32 cellular contexts compared by ENCODE assay signal in genomic region chr2:215374642-215375466, GRCh38.
"Had no signal": no experiment of that assay in that cellular context is flagged by ENCODE, and none has a peak within 500 bp of the region (broad histone marks: within the 10 kb centered on the region; RNA-seq: fewer than 3 reads in every experiment).

No MANE protein-coding gene starts in this region.

- H3K36me3 ChIP-seq: breast epithelium, uterus had no signal

- H3K27ac Mint-ChIP-seq: activated naive CD8-positive, alpha-beta T cell treated with anti-CD3 and anti-CD28 coated beads for 36 hours; mesothelial cell of epicardium; naive B cell; stimulated activated memory B cell treated with anti-CD40 and anti-IgM and Interleukin-4, amounts not matched to agents 10 μg/mL and 1 μg/mL and 100 μg/mL, for 72 hours; T-helper 1 cell treated with Interleukin-12 subunit alpha and Interleukin-12 subunit beta and Interleukin-4 antibody, amounts not matched to agents 30 μg/mL and 1 μg/mL, for 36 hours; type B pancreatic cell had no signal

- H3K36me3 Mint-ChIP-seq: naive B cell had no signal

- H3K27me3 Mint-ChIP-seq: activated naive CD8-positive, alpha-beta T cell treated with anti-CD3 and anti-CD28 coated beads for 36 hours; naive B cell; stimulated activated memory B cell treated with anti-CD40 and anti-IgM and Interleukin-4, amounts not matched to agents 10 μg/mL and 1 μg/mL and 100 μg/mL, for 72 hours; stimulated activated naive CD8-positive, alpha-beta T cell treated with anti-CD3 and anti-CD28 coated beads, Interleukin-15, amount 100 ng/mL, for 72 hours; type B pancreatic cell had no signal

- H3K4me3 ChIP-seq: adrenal gland, breast epithelium, uterus had no signal

- H3K9me3 ChIP-seq: adrenal gland, breast epithelium, uterus had no signal

- H3K4me1 ChIP-seq: adrenal gland, breast epithelium, uterus had no signal

- ATAC-seq: left cardiac atrium; sciatic nerve; stimulated activated memory B cell treated with anti-CD40 and anti-IgM and Interleukin-4, amounts not matched to agents 10 μg/mL and 1 μg/mL and 100 μg/mL, for 72 hours; stimulated activated naive CD8-positive, alpha-beta T cell treated with anti-CD3 and anti-CD28 coated beads, Interleukin-15, amount 100 ng/mL, for 72 hours had no signal

- H3K27ac ChIP-seq: adrenal gland, breast epithelium, uterus, VCaP had no signal

- H3K9me3 Mint-ChIP-seq: activated naive CD8-positive, alpha-beta T cell treated with anti-CD3 and anti-CD28 coated beads for 36 hours; mesothelial cell of epicardium; stimulated activated memory B cell treated with anti-CD40 and anti-IgM and Interleukin-4, amounts not matched to agents 10 μg/mL and 1 μg/mL and 100 μg/mL, for 72 hours; type B pancreatic cell had no signal

- H3K4me3 Mint-ChIP-seq: activated naive CD8-positive, alpha-beta T cell treated with anti-CD3 and anti-CD28 coated beads for 36 hours; mesothelial cell of epicardium; naive B cell; stimulated activated memory B cell treated with anti-CD40 and anti-IgM and Interleukin-4, amounts not matched to agents 10 μg/mL and 1 μg/mL and 100 μg/mL, for 72 hours; stimulated activated naive CD8-positive, alpha-beta T cell treated with anti-CD3 and anti-CD28 coated beads, Interleukin-15, amount 100 ng/mL, for 72 hours; T-helper 1 cell treated with Interleukin-12 subunit alpha and Interleukin-12 subunit beta and Interleukin-4 antibody, amounts not matched to agents 30 μg/mL and 1 μg/mL, for 36 hours; type B pancreatic cell had no signal

- H3K27me3 ChIP-seq: adrenal gland, breast epithelium, uterus had no signal

- H3K4me1 Mint-ChIP-seq: activated naive CD8-positive, alpha-beta T cell treated with anti-CD3 and anti-CD28 coated beads for 36 hours; mesothelial cell of epicardium; naive B cell; stimulated activated memory B cell treated with anti-CD40 and anti-IgM and Interleukin-4, amounts not matched to agents 10 μg/mL and 1 μg/mL and 100 μg/mL, for 72 hours; stimulated activated naive CD8-positive, alpha-beta T cell treated with anti-CD3 and anti-CD28 coated beads, Interleukin-15, amount 100 ng/mL, for 72 hours had no signal

- DNase-seq: activated CD4-positive, alpha-beta T cell treated with anti-CD3 and anti-CD28 coated beads for 4 hours; activated CD4-positive, alpha-beta T cell treated with anti-CD3 and anti-CD28 coated beads, Interleukin-2, amount 50 U/mL, for 4 hours; activated effector memory CD4-positive, alpha-beta T cell treated with Interleukin-2 at 50 U/mL for 16 hours; activated naive CD4-positive, alpha-beta T cell treated with Interleukin-2 at 50 U/mL for 16 hours; activated naive CD8-positive, alpha-beta T cell treated with anti-CD3 and anti-CD28 coated beads for 36 hours; activated T-cell treated with anti-CD3 and anti-CD28 coated beads for 4 hours; adrenal gland; central memory CD4-positive, alpha-beta T cell; effector CD8-positive, alpha-beta T cell; head of caudate nucleus; hippocampal formation; left cardiac atrium; mammary epithelial cell; naive B cell; nucleus accumbens; posterior cingulate gyrus; small intestine; stimulated activated CD4-positive, alpha-beta T cell treated with anti-CD3 and anti-CD28 coated beads, Interleukin-1b, Interleukin-23, amount 100 ng/mL, for 48 hours; stimulated activated CD4-positive, alpha-beta T cell treated with anti-CD3 and anti-CD28 coated beads, Interleukin-4, amount 100 ng/mL, for 4 hours; stimulated activated CD8-positive, alpha-beta memory T cell treated with anti-CD3 and anti-CD28 coated beads, Interleukin-4, amount 100 ng/mL, for 48 hours; stimulated activated naive CD8-positive, alpha-beta T cell treated with anti-CD3 and anti-CD28 coated beads, Interleukin-15, amount 100 ng/mL, for 72 hours; substantia nigra; SW 1271; T-helper 9 cell; uterus had no signal
